Comparison of ENCODE assay signal across 8 cellular contexts in the genomic region with DNA sequence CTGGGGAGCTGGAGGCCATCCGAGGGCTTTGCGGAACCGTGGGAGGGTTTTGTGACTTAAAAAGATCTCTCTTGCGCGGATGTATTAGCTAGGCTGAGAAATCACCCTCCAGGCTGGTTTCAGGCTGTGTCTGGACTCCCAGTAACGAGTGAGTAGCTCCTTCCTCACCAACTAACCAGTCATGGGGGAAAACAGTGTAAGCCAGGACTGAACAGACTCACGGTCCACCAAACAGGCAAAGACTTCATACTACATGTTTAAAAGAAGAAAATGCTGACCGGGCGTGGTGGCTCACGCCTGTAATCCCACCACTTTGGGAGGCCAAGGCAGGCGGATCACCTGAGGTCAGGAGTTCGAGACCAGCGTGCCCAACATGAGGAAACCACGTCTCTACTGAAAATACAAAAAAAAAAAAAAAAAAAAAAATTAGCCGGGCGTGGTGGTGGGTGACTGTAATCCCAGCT. TPM values are rescaled to one million over a fixed set of nuclear protein-coding genes. Genes with fewer than 3 reads are reported as not detected.
DNase-seq lines count a peak whose midpoint lies in the region; ATAC-seq, FAIRE-seq and TF ChIP-seq lines count a peak whose summit lies in the region.

No MANE protein-coding gene starts in this region.

- no peak overlapping the region for H4K91ac ChIP-seq in neuronal stem cell (ENCODE audit: low read depth, low read length, poor library complexity)

- H3K4me2 ChIP-seq in PC-3 (ENCODE audit: low read length) (peak overlapping the region; percentile 99), endothelial cell of umbilical vein (ENCODE audit: insufficient read depth, low read length) (peak overlapping the region; percentile 56), neuronal stem cell (ENCODE audit: insufficient read depth, low read length, poor library complexity, severe bottlenecking) (peak overlapping the region; percentile 72)

- H3K9ac ChIP-seq in PC-3 (ENCODE audit: low read length), result peak overlapping the region; percentile 91
- peak overlapping the region; percentile 77 for H3K9ac ChIP-seq in endothelial cell of umbilical vein (replicated peaks; ENCODE audit: extremely low read depth, insufficient read depth, low read length)
- H3K9ac ChIP-seq in neuronal stem cell (ENCODE audit: low read depth, low read length, poor library complexity), result no peak overlapping the region

- no peak overlapping the region for H3K18ac ChIP-seq in neuronal stem cell (ENCODE audit: low read length)

- H3K23ac ChIP-seq in neuronal stem cell (ENCODE audit: low read depth, low read length, poor library complexity), result no peak overlapping the region

- no peak for DNase-seq in CD8-positive, alpha-beta memory T cell
- DNase-seq in PC-3, result no peak
- DNase-seq in endothelial cell of umbilical vein (ENCODE audit: low read depth, low spot score), result no peak
- no peak for DNase-seq in neuronal stem cell (ENCODE audit: low spot score)
- no peak for DNase-seq in NK-92 (lab: John Stamatoyannopoulos, UW; ENCODE audit: unreplicated experiment)
- DNase-seq in activated gamma-delta T cell treated with Interleukin-2 at 50 U/mL for 16 hours, result no peak

- BruUV-seq in PC-3 (replicated peaks; lab: Mats Ljungman, UMichigan), result no TSS peak
- TSS peak; percentile 28 for BruUV-seq in endothelial cell of umbilical vein (replicated peaks; lab: Mats Ljungman, UMichigan)

- peaks cover 33 to 57% (median 46%) of the 10 kb centered on the region in 3 donors for H3K4me1 Mint-ChIP-seq in CD8-positive, alpha-beta memory T cell

- peak overlapping the region; percentile 32 for H2BK5ac ChIP-seq in neuronal stem cell (ENCODE audit: low read length)

- peak; percentile 3; the same call in 1 of the 2 replicates for ATAC-seq in PC-3
- ATAC-seq in GM18909 (IDR thresholded peaks at IDR 0.05; ENCODE audit: poor library complexity, unreplicated experiment), result no peak
- no peak for ATAC-seq in HG02610 (IDR thresholded peaks at IDR 0.05; ENCODE audit: unreplicated experiment)

- H3K14ac ChIP-seq in neuronal stem cell (ENCODE audit: low read length), result no peak overlapping the region

- H3K4me1 ChIP-seq in CD8-positive, alpha-beta memory T cell (ENCODE audit: insufficient read depth, low read length), result peaks cover 32% of the 10 kb centered on the region
- H3K4me1 ChIP-seq in PC-3 (ENCODE audit: insufficient read depth, low read length), result peaks cover 12% of the 10 kb centered on the region
- peaks cover 11% of the 10 kb centered on the region for H3K4me1 ChIP-seq in endothelial cell of umbilical vein (ENCODE audit: control insufficient read depth, extremely low read depth, insufficient read depth, low read length)
- H3K4me1 ChIP-seq in neuronal stem cell (ENCODE audit: control insufficient read depth in 2 of 2, insufficient read depth in 1 of 2, low read depth in 1 of 2, low read length in 2 of 2), result peaks cover 8 to 11% of the 10 kb centered on the region in 2 donors

- H3K36me3 Mint-ChIP-seq in CD8-positive, alpha-beta memory T cell, result peaks cover 0 to 38% (median 4%) of the 10 kb centered on the region in 3 donors

- H4K20me1 ChIP-seq in PC-3 (ENCODE audit: low read length) (0 out of 2 replicates have a peak, but pooled peaks cover 3% of the 10 kb centered on the region), endothelial cell of umbilical vein (replicated peaks; ENCODE audit: control insufficient read depth, extremely low read depth, insufficient read depth, low read length) (peaks cover 2% of the 10 kb centered on the region)

- H3K4me3 ChIP-seq in CD8-positive, alpha-beta memory T cell (ENCODE audit: low read length), result peak overlapping the region; percentile 100
- H3K4me3 ChIP-seq in PC-3 (ENCODE audit: low read length) (peak overlapping the region; percentile 100), endothelial cell of umbilical vein (replicated peaks in 1 of 3; ENCODE audit: insufficient read depth in 1 of 3, low read depth in 1 of 3, low read length in 3 of 3) (peak overlapping the region; percentile 36 to 71 (median 64)), neuronal stem cell (ENCODE audit: low read length in 2 of 2) (peak overlapping the region; percentile 87 to 93)

- no peaks in the 10 kb centered on the region for H3K9me3 ChIP-seq in CD8-positive, alpha-beta memory T cell (ENCODE audit: low read length)
- no peaks in the 10 kb centered on the region for H3K9me3 ChIP-seq in PC-3 (ENCODE audit: low read length)
- H3K9me3 ChIP-seq in endothelial cell of umbilical vein (replicated peaks; ENCODE audit: control insufficient read depth, insufficient read depth, low read length), result no peaks in the 10 kb centered on the region
- H3K9me3 ChIP-seq in neuronal stem cell (replicated peaks in 1 of 2; ENCODE audit: control insufficient read depth in 2 of 2, insufficient read depth in 1 of 2, low read depth in 1 of 2, low read length in 2 of 2), result no peaks in the 10 kb centered on the region

- peak overlapping the region; percentile 97 to 99 (median 99) for H3K4me3 Mint-ChIP-seq in CD8-positive, alpha-beta memory T cell

- H2BK12ac ChIP-seq in neuronal stem cell (ENCODE audit: low read length), result no peak overlapping the region

- H3K79me2 ChIP-seq in PC-3 (ENCODE audit: low read length) (peaks cover 33% of the 10 kb centered on the region), endothelial cell of umbilical vein (ENCODE audit: control insufficient read depth, insufficient read depth, low read length) (peaks cover 33% of the 10 kb centered on the region)

- no CpG with 5 or more reads among the region's 16 CpGs for WGBS in neuronal stem cell (ENCODE audit: extremely low coverage in 2 of 2, insufficient read length in 2 of 2, insufficient replicate concordance in 1 of 2), 2 donors

- dilution Hi-C loops in endothelial cell of umbilical vein (cut with MboI; ENCODE audit: extremely low pct_ligation_motif_present, low sequenced_read_pairs), result no loop called here

- peak overlapping the region; percentile 93 for H3K27ac ChIP-seq in CD8-positive, alpha-beta memory T cell (ENCODE audit: low read depth, low read length)
- H3K27ac ChIP-seq in PC-3 (ENCODE audit: low read length), result peak overlapping the region; percentile 59
- peak overlapping the region; percentile 67 for H3K27ac ChIP-seq in endothelial cell of umbilical vein (ENCODE audit: insufficient read depth, low read depth, low read length)
- no peak overlapping the region for H3K27ac ChIP-seq in neuronal stem cell (replicated peaks; ENCODE audit: low read length)

- POLR2A ChIA-PET in CD8-positive, alpha-beta memory T cell (lab: Charles Lee), result interaction anchor here (1.5 to 1.9 kb wide), 3 partner anchors 16 to 135 kb away, joined by 6 to 33 read pairs (median 10); no protein-coding TSS in a partner anchor
- POLR2A ChIA-PET in PC-3 (lab: Charles Lee; ENCODE audit: unreplicated experiment), result interaction anchor here (0.6 to 0.7 kb wide), 4 partner anchors 34 to 52 kb away, joined by 3 to 4 read pairs (median 3); no protein-coding TSS in a partner anchor
- POLR2A ChIA-PET in endothelial cell of umbilical vein (lab: Charles Lee), result interaction anchor here (0.7 to 1.6 kb wide), 2 partner anchors 16 to 94 kb away, joined by 4 read pairs; partner anchors contain the start of gene FOXK1

- no peak overlapping the region for H2AK5ac ChIP-seq in neuronal stem cell (ENCODE audit: low read depth, low read length)

- intact Hi-C loops in PC-3 (cut with micrococcal nuclease) (no loop called here), endothelial cell of umbilical vein (cut with micrococcal nuclease) (no loop called here)

- no peaks in the 10 kb centered on the region for H3K9me2 ChIP-seq in PC-3 (replicated peaks; ENCODE audit: low read length)

- no peak overlapping the region for H2BK120ac ChIP-seq in neuronal stem cell (ENCODE audit: low read depth, low read length)

- no peaks in the 10 kb centered on the region for H3F3A ChIP-seq in PC-3 (ENCODE audit: low read length, unreplicated experiment)

- CTCF ChIA-PET in CD8-positive, alpha-beta memory T cell (lab: Charles Lee), result interaction anchor here (1.2 to 2.1 kb wide), 4 partner anchors 16 to 135 kb away, joined by 3 to 16 read pairs (median 6); no protein-coding TSS in a partner anchor
- CTCF ChIA-PET in PC-3 (lab: Charles Lee) (interaction anchor here (1.4 kb wide), 1 partner anchor 107 kb away, joined by 7 read pairs; the partner anchor contains the start of gene RADIL), endothelial cell of umbilical vein (lab: Charles Lee) (interaction anchor here (0.7 to 3.6 kb wide), 4 partner anchors 16 to 134 kb away, joined by 3 to 27 read pairs (median 6); no protein-coding TSS in a partner anchor)

- TF ChIP-seq CTCF in PC-3 (conservative IDR thresholded peaks at IDR 0.05; ENCODE audit: low read depth, low read length) (no peak), endothelial cell of umbilical vein (IDR thresholded peaks at IDR 0.05; ENCODE audit: extremely low read depth in 1 of 2, insufficient read depth in 1 of 2, low read depth in 1 of 2, low read length in 2 of 2) (no peak)

- FAIRE-seq in endothelial cell of umbilical vein (lab: Jason Lieb, UNC), result no peak

- H3K27me3 Mint-ChIP-seq in CD8-positive, alpha-beta memory T cell, result peaks cover 0 to 2% of the 10 kb centered on the region in 2 donors

- H4K8ac ChIP-seq in neuronal stem cell (ENCODE audit: low read depth, low read length), result no peak overlapping the region

- H3K9me1 ChIP-seq in endothelial cell of umbilical vein (replicated peaks; ENCODE audit: control insufficient read depth, extremely low read depth, insufficient read depth, low read length), result no peaks in the 10 kb centered on the region

- H3K27me3 ChIP-seq in CD8-positive, alpha-beta memory T cell (ENCODE audit: insufficient read depth, low read length, poor library complexity, severe bottlenecking), result no peaks in the 10 kb centered on the region
- H3K27me3 ChIP-seq in PC-3 (ENCODE audit: low read length) (no peaks in the 10 kb centered on the region), endothelial cell of umbilical vein (ENCODE audit: control insufficient read depth in 2 of 2, insufficient read depth in 2 of 2, low read length in 2 of 2) (no peaks in the 10 kb centered on the region), neuronal stem cell (ENCODE audit: control insufficient read depth in 3 of 3, insufficient read depth in 3 of 3, low read depth in 1 of 3, low read length in 3 of 3) (no peaks in the 10 kb centered on the region)

- peaks cover 3% of the 10 kb centered on the region for H3K79me1 ChIP-seq in neuronal stem cell (ENCODE audit: low read depth, low read length)

- peaks cover 6% of the 10 kb centered on the region for H3K36me3 ChIP-seq in CD8-positive, alpha-beta memory T cell (ENCODE audit: insufficient read depth, low read length)
- H3K36me3 ChIP-seq in PC-3 (ENCODE audit: low read depth, low read length) (no peaks in the 10 kb centered on the region), endothelial cell of umbilical vein (ENCODE audit: control insufficient read depth in 2 of 2, extremely low read depth in 1 of 2, insufficient read depth in 2 of 2, low read length in 2 of 2) (peaks cover 3 to 5% of the 10 kb centered on the region in 2 experiments), neuronal stem cell (replicated peaks in 1 of 2; ENCODE audit: control insufficient read depth in 2 of 2, insufficient read depth in 2 of 2, low read length in 2 of 2) (peaks cover 0 to 19% of the 10 kb centered on the region in 2 donors)

- H3K9me3 Mint-ChIP-seq in CD8-positive, alpha-beta memory T cell, result no peaks in the 10 kb centered on the region

- H2BK15ac ChIP-seq in neuronal stem cell (ENCODE audit: low read length), result no peak overlapping the region

- no peak for TF ChIP-seq POLR2A in endothelial cell of umbilical vein (IDR thresholded peaks at IDR 0.05; ENCODE audit: low read depth, low read length)

- peak overlapping the region; percentile 74; the same call in 1 of the 2 replicates for H2AFZ ChIP-seq in PC-3 (ENCODE audit: low read length)
- no peak overlapping the region for H2AFZ ChIP-seq in endothelial cell of umbilical vein (ENCODE audit: low read depth, low read length)
- peak overlapping the region; percentile 95 for H2AFZ ChIP-seq in neuronal stem cell (ENCODE audit: low read length)

- H3K4ac ChIP-seq in neuronal stem cell (ENCODE audit: low read length), result no peak overlapping the region

- peak overlapping the region; percentile 97 to 99 (median 99) for H3K27ac Mint-ChIP-seq in CD8-positive, alpha-beta memory T cell

RNA-seq across cellular contexts. Expression of gene AP5Z1, which starts 0.8 kb away (rescaled TPM):
- total RNA-seq in CD8-positive, alpha-beta memory T cell, result 10 to 100 TPM; 47.8 to 49.8 TPM
- 38.9 TPM for polyA plus RNA-seq in CD8-positive, alpha-beta memory T cell
- total RNA-seq in PC-3 (2014; rRNA removed), result 36.6 and 59.3 TPM in 2 replicates
- total RNA-seq in endothelial cell of umbilical vein, result 58.9 and 64.3 TPM in 2 replicates
- polyA plus RNA-seq in endothelial cell of umbilical vein, result 53.7 and 67.3 TPM in 2 replicates
- 15.8 and 26.1 TPM in 2 replicates for polyA plus RNA-seq in endothelial cell of umbilical vein (2011; cell fraction: cytosol; rRNA removed)
- polyA plus RNA-seq in endothelial cell of umbilical vein (2011; cell fraction: nucleus; rRNA removed), result 137 and 170 TPM in 2 replicates
- 21.4 and 21.9 TPM in 2 replicates for polyA plus RNA-seq in endothelial cell of umbilical vein (2012)
- 14.4 and 19.7 TPM in 2 replicates for polyA minus RNA-seq in endothelial cell of umbilical vein
- polyA minus RNA-seq in endothelial cell of umbilical vein (2011; cell fraction: cytosol; rRNA and poly(A)+ RNA removed), result 23.1 TPM
- 47.1 and 90.4 TPM in 2 replicates for polyA minus RNA-seq in endothelial cell of umbilical vein (2011; cell fraction: nucleus; rRNA and poly(A)+ RNA removed)
- polyA plus RNA-seq in neuronal stem cell (2013, experiment 1 of 2), result 6.0 TPM
- polyA plus RNA-seq in neuronal stem cell (2013, experiment 2 of 2), result 6.1 TPM
